ENCODE assay signal across 10 cellular contexts in genomic region chr10:125162181-125162906, GRCh38. TPM values are rescaled to one million over a fixed set of nuclear protein-coding genes. Genes with fewer than 3 reads are reported as not detected.
A peak's percentile ranks its signal among the peaks of the same experiment; 100 is the strongest.
DNase-seq lines count a peak whose midpoint lies in the region; ATAC-seq, FAIRE-seq and TF ChIP-seq lines count a peak whose summit lies in the region.
"Had no signal": no experiment of that assay in that cellular context is flagged by ENCODE, and none has a peak within 500 bp of the region (broad histone marks: within the 10 kb centered on the region; RNA-seq: fewer than 3 reads in every experiment).

No MANE protein-coding gene starts in this region.

- H3K4me3 ChIP-seq in bronchial epithelial cell (ENCODE audit: low read depth, low read length) (peak overlapping the region; percentile 75), lower lobe of right lung (peak overlapping the region; percentile 77), thoracic aorta (peak overlapping the region; percentile 93)

- no peaks in the 10 kb centered on the region for H3K9me3 ChIP-seq in lower lobe of right lung
- no peaks in the 10 kb centered on the region for H3K9me3 ChIP-seq in thoracic aorta

- H3K27me3 ChIP-seq in bronchial epithelial cell (ENCODE audit: control insufficient read depth, insufficient read depth, low read length) (no peaks in the 10 kb centered on the region), lower lobe of right lung (ENCODE audit: low read depth) (no peaks in the 10 kb centered on the region), thoracic aorta (replicated peaks; ENCODE audit: insufficient read depth) (no peaks in the 10 kb centered on the region)

- peak overlapping the region; percentile 97 for H3K27ac ChIP-seq in lower lobe of right lung
- peak overlapping the region; percentile 92 to 94 for H3K27ac ChIP-seq in thoracic aorta
- no peak overlapping the region for H3K27ac ChIP-seq in substantia nigra (ENCODE audit: low read depth, low read length, poor library complexity, severe bottlenecking)

- intact Hi-C loops in lower lobe of right lung (cut with DNase I): no loop called here

- FAIRE-seq in bronchial epithelial cell (lab: Jason Lieb, UNC): no peak

- TF ChIP-seq CTCF in bronchial epithelial cell (IDR thresholded peaks at IDR 0.05; ENCODE audit: insufficient read depth, low read length, severe bottlenecking): no peak
- no peak for TF ChIP-seq CTCF in lower lobe of right lung (IDR thresholded peaks at IDR 0.05)
- no peak for TF ChIP-seq CTCF in thoracic aorta (IDR thresholded peaks at IDR 0.05)

- ATAC-seq in lower lobe of right lung: peak in 1 of 2 donors; percentile 5
- ATAC-seq in thoracic aorta (ENCODE audit: insufficient number of reproducible peaks, low FRiP score, low read depth): no peak

- peaks cover 15% of the 10 kb centered on the region for H3K4me1 ChIP-seq in lower lobe of right lung
- H3K4me1 ChIP-seq in thoracic aorta (ENCODE audit: control insufficient read depth in 1 of 2, low read depth in 2 of 2): peaks cover 8 to 18% of the 10 kb centered on the region in 2 donors

- H3K36me3 ChIP-seq in bronchial epithelial cell (ENCODE audit: control insufficient read depth, insufficient read depth, low read length) (no peaks in the 10 kb centered on the region), lower lobe of right lung (no peaks in the 10 kb centered on the region), thoracic aorta (no peaks in the 10 kb centered on the region)

- DNase-seq in NCI-H2227 (lab: John Stamatoyannopoulos, UW; ENCODE audit: unreplicated experiment) (peak; percentile 40), NCI-H2227 treated with DMSO at 0.1 percent for 48 hours (lab: John Stamatoyannopoulos, UW) (no peak), bronchial epithelial cell (ENCODE audit: low read depth) (no peak), lower lobe of right lung (peak; percentile 55), thoracic aorta (ENCODE audit: low spot score) (no peak), NCI-H1092 treated with DMSO at 0.1 percent for 48 hours (lab: John Stamatoyannopoulos, UW) (no peak), substantia nigra (lab: John Stamatoyannopoulos, UW) (no peak)
- DNase-seq in central memory CD4-positive, alpha-beta T cell: no peak
- DNase-seq: activated CD4-positive, alpha-beta T cell treated with anti-CD3 and anti-CD28 coated beads, Interleukin-2, amount 10 ng/mL, durations not matched to agents 7 days and 5 days; NCI-H1048 had no signal

RNA-seq across cellular contexts. Expression of gene CTBP2, which starts 2.0 kb away (rescaled TPM):
- total RNA-seq in bronchial epithelial cell: 123 and 141 TPM in 2 replicates
- 73.0 TPM for total RNA-seq in lower lobe of right lung
- total RNA-seq in thoracic aorta: 10 to 100 TPM; 62.8 to 80.6 TPM

Comparison
In these comparisons a context has a peak if more than half of its experiments do, and no peak if none do; other contexts are left out.
1. DNase-seq: peak in NCI-H2227 (single experiment) and lower lobe of right lung (single experiment); none in NCI-H2227 treated with DMSO at 0.1 percent for 48 hours (single experiment), bronchial epithelial cell (single experiment), thoracic aorta (single experiment), NCI-H1092 treated with DMSO at 0.1 percent for 48 hours (single experiment), substantia nigra (0 of 49) and central memory CD4-positive, alpha-beta T cell (single experiment).
2. Peak in every context shown above with its lines, with median percentiles within 50 percentile points of each other: H3K4me3 ChIP-seq.